In the genomic region with DNA sequence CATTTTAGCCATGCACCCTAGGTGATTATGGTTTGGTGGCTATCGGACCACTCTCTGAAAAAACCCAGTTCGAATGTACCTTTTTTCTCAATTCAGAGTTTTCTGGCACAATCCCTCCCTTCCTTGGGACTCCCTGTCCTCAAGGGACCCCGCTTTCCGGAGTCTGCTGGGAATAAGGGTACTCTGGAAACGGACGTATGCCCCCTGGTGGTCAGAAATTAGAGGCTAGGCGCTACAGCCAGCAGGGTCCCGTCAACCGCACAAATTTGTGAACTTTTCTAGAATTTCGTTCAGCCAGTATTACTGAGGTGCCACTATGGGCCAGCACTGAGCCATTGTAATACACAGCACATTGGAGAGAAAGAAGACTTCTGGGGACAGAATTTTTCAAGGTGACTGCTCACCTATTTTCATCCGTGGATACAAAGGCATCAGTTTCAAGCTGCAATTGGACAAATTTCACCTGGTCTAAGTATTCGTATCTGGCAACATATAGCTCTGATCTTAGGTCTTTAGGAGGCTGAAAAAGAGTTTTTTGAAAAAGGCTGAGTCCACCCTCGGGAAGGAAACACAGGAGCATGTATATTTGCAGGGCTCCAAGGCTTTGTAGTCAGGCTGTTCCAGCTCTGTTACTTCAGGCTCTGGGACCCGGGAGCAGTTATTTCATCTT, we compare ENCODE assay signal across 2 cellular contexts.
A peak's percentile ranks its signal among the peaks of the same experiment; 100 is the strongest.
TF ChIP-seq lines count a peak whose summit lies in the region.

No MANE protein-coding gene starts in this region.

TF ChIP-seq in HCT116, 20 proteins besides CTCF, POLR2A, EP300 and RAD21 (continued from another document):
- TF ChIP-seq ZNF274 (IDR thresholded peaks at IDR 0.05; ENCODE audit: low read depth, low read length) (no peak), EZH2phosphoT487 (IDR thresholded peaks at IDR 0.05; ENCODE audit: borderline replicate concordance) (no peak), SP1 (IDR thresholded peaks at IDR 0.05; ENCODE audit: low read depth) (no peak), TCF7L2 (IDR thresholded peaks at IDR 0.05; ENCODE audit: borderline replicate concordance, extremely low read depth, insufficient read depth, insufficient read length) (no peak)
- TF ChIP-seq, protein P1, sequence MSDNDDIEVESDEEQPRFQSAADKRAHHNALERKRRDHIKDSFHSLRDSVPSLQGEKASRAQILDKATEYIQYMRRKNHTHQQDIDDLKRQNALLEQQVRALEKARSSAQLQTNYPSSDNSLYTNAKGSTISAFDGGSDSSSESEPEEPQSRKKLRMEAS (IDR thresholded peaks at IDR 0.05), result no peak

TF ChIP-seq in liver, 16 proteins besides CTCF, POLR2A, EP300 and RAD21 (continued from another document):
- TF ChIP-seq NR2F2 (IDR thresholded peaks at IDR 0.05) (peak; percentile 27), EGR1 (IDR thresholded peaks at IDR 0.05; ENCODE audit: low read depth in 2 of 2) (no peak), FOXA1 (IDR thresholded peaks at IDR 0.05) (no peak)
